In genomic region chr12:10111451-10111850, GRCh38 we compare ENCODE assay signal across 25 cellular contexts. TPM values are rescaled to one million over a fixed set of nuclear protein-coding genes. Genes with fewer than 3 reads are reported as not detected.
"Had no signal": no experiment of that assay in that cellular context is flagged by ENCODE, and none has a peak within 500 bp of the region (broad histone marks: within the 10 kb centered on the region; RNA-seq: fewer than 3 reads in every experiment).

No MANE protein-coding gene starts in this region.

- DNase-seq: dermis blood vessel endothelial cell; effector memory CD4-positive, alpha-beta T cell; foreskin keratinocyte; hypothalamus; immature natural killer cell; natural killer cell; sigmoid colon; stimulated activated CD4-positive, alpha-beta T cell treated with anti-CD3 and anti-CD28 coated beads, Interleukin-2, amount 100 ng/mL, for 24 hours; stimulated activated CD4-positive, alpha-beta T cell treated with anti-CD3 and anti-CD28 coated beads, Interleukin-4, amount 100 ng/mL, for 24 hours; stimulated activated naive CD8-positive, alpha-beta T cell treated with anti-CD3 and anti-CD28 coated beads, Interleukin-15, Interleukin-2, amounts not matched to agents 100 U/mL and 50 U/mL, for 24 hours; substantia nigra; upper lobe of right lung; uterus had no signal

- H3K4me1 ChIP-seq: esophagus muscularis mucosa, foreskin keratinocyte, gastroesophageal sphincter, pancreas, sigmoid colon, tibial nerve, upper lobe of right lung, uterus had no signal

- H3K27me3 ChIP-seq: esophagus muscularis mucosa, foreskin keratinocyte, gastroesophageal sphincter, neutrophil, pancreas, sigmoid colon, tibial nerve, upper lobe of right lung, uterus had no signal

- H3K27ac ChIP-seq: coronary artery, esophagus muscularis mucosa, foreskin keratinocyte, gastroesophageal sphincter, neutrophil, pancreas, sigmoid colon, thoracic aorta, tibial nerve, upper lobe of right lung, uterus had no signal

- H3K36me3 ChIP-seq: esophagus muscularis mucosa, gastroesophageal sphincter, pancreas, sigmoid colon, thoracic aorta, tibial nerve, upper lobe of right lung, uterus had no signal

- ATAC-seq: foreskin keratinocyte; gastroesophageal sphincter; left lobe of liver; natural killer cell; pancreas; stimulated activated memory B cell treated with anti-CD40 and anti-IgM and Interleukin-4, amounts not matched to agents 10 μg/mL and 1 μg/mL and 100 μg/mL, for 72 hours; stimulated activated naive CD8-positive, alpha-beta T cell treated with anti-CD3 and anti-CD28 coated beads, Interleukin-15, Interleukin-2, amounts not matched to agents 100 U/mL and 50 U/mL, for 24 hours; upper lobe of right lung had no signal

- H3K9me3 ChIP-seq: gastroesophageal sphincter, neutrophil, pancreas, sigmoid colon, thoracic aorta, upper lobe of right lung, uterus had no signal

- H3K4me3 ChIP-seq: coronary artery, esophagus muscularis mucosa, gastroesophageal sphincter, lung, pancreas, sigmoid colon, thoracic aorta, tibial nerve, upper lobe of right lung, uterus had no signal

RNA-seq across cellular contexts. Expression of gene CLEC1A, which starts 12.7 kb away (rescaled TPM):
- polyA plus RNA-seq: foreskin keratinocyte, immature natural killer cell, neural cell had no signal

RNA-seq across cellular contexts. Expression of gene CLEC7A, which starts 18.5 kb away (rescaled TPM):
- polyA plus RNA-seq: endothelial cell of umbilical vein, neural cell had no signal
